Comparison of ENCODE assay signal across 10 cellular contexts in genomic region chr1:227793948-227794812, GRCh38. TPM values are rescaled to one million over a fixed set of nuclear protein-coding genes. Genes with fewer than 3 reads are reported as not detected.
DNase-seq lines count a peak whose midpoint lies in the region; ATAC-seq, FAIRE-seq and TF ChIP-seq lines count a peak whose summit lies in the region.
"Had no signal": no experiment of that assay in that cellular context is flagged by ENCODE, and none has a peak within 500 bp of the region (broad histone marks: within the 10 kb centered on the region; RNA-seq: fewer than 3 reads in every experiment).

No MANE protein-coding gene starts in this region.

- H4K91ac ChIP-seq in IMR-90 (ENCODE audit: insufficient read depth, low read depth, low read length): peak overlapping the region; percentile 76

- H3K9me3 ChIP-seq in IMR-90 (ENCODE audit: control insufficient read depth, insufficient read depth, low read length) (no peaks in the 10 kb centered on the region), lung (ENCODE audit: control insufficient read depth in 2 of 2, insufficient read depth in 1 of 2, low read length in 1 of 2) (peaks cover 0 to 4% of the 10 kb centered on the region in 2 donors)
- H3K9me3 ChIP-seq: BLaER1 treated with 17β-estradiol and CSF1 and Interleukin-3, amounts not matched to agents 10 nM and 100 nM had no signal

- peaks cover 12% of the 10 kb centered on the region; the same call in 1 of the 2 replicates for H3K9me1 ChIP-seq in IMR-90 (ENCODE audit: insufficient read depth, low read length)

- DNase-seq in A172 (ENCODE audit: low spot score) (peak; percentile 69), IMR-90 (peak; percentile 93), cardiac fibroblast (ENCODE audit: low read depth in 2 of 2) (peak; percentile 42 to 90), lung (ENCODE audit: low spot score) (peak; percentile 52), SIG-M5 treated with dmso at 0.1 percent for 504 hours (lab: John Stamatoyannopoulos, UW; ENCODE audit: unreplicated experiment) (no peak), GM12892 (ENCODE audit: insufficient read length) (no peak)
- DNase-seq: NCI-H187 treated with DMSO at 0.1 percent for 48 hours had no signal

- ATAC-seq in IMR-90 (ENCODE audit: low read depth) (peak; percentile 89), lung (ENCODE audit: insufficient read depth, low FRiP score) (peak; percentile 44), GM19023 (IDR thresholded peaks at IDR 0.05; ENCODE audit: unreplicated experiment) (no peak), HG02884 (IDR thresholded peaks at IDR 0.05; ENCODE audit: unreplicated experiment) (no peak)

- no peak for FAIRE-seq in GM12892 (lab: Jason Lieb, UNC)

- TF ChIP-seq POLR2A in IMR-90 (IDR thresholded peaks at IDR 0.05; ENCODE audit: low read depth, low read length): no peak
- no peak for TF ChIP-seq POLR2A in GM12892 (IDR thresholded peaks at IDR 0.05; ENCODE audit: low read depth, low read length)

- WGBS in IMR-90 (ENCODE audit: extremely low coverage in 2 of 2, insufficient read length in 1 of 2), 2 experiments: 0% methylated on average over 3 of the region's 12 CpGs; no CpG with 5 or more reads in 1 of the 2 experiments
- 64 to 72% methylated on average over 12 of the region's 12 CpGs for WGBS in lung, 2 donors

- peak overlapping the region; percentile 81 for H3K4ac ChIP-seq in IMR-90 (ENCODE audit: low read depth, low read length)

- peak overlapping the region; percentile 54 for H2BK20ac ChIP-seq in IMR-90 (ENCODE audit: low read depth, low read length)

- H3K4me1 ChIP-seq in IMR-90 (ENCODE audit: control insufficient read depth, insufficient read depth, low read length) (peaks cover 17% of the 10 kb centered on the region), lung (ENCODE audit: control insufficient read depth in 2 of 2, insufficient read depth in 2 of 2, low read length in 2 of 2) (peaks cover 0 to under 1% of the 10 kb centered on the region in 2 donors)

- H4K20me1 ChIP-seq in IMR-90 (ENCODE audit: insufficient read depth, low read length): no peaks in the 10 kb centered on the region

- H2AK9ac ChIP-seq in IMR-90 (replicated peaks; ENCODE audit: low read depth, low read length, poor library complexity): peak overlapping the region; percentile 84

- H3K56ac ChIP-seq in IMR-90 (ENCODE audit: extremely low read depth, insufficient read depth, low read length): no peak overlapping the region

- peak overlapping the region; percentile 15; the same call in 1 of the 2 replicates for H3K4me2 ChIP-seq in IMR-90 (ENCODE audit: low read depth, low read length)

- H3K4me3 ChIP-seq in IMR-90 (ENCODE audit: insufficient read depth, low read depth, low read length): no peak overlapping the region
- H3K4me3 ChIP-seq in cardiac fibroblast (replicated peaks in 1 of 2; ENCODE audit: low read depth in 2 of 2, low read length in 2 of 2): no peak overlapping the region
- no peak overlapping the region for H3K4me3 ChIP-seq in lung
- H3K4me3 ChIP-seq: BLaER1 treated with 17β-estradiol and CSF1 and Interleukin-3, amounts not matched to agents 10 nM and 100 nM had no signal

- peak overlapping the region; percentile 72 for H3K18ac ChIP-seq in IMR-90 (ENCODE audit: low read depth, low read length)

- H2BK5ac ChIP-seq in IMR-90 (ENCODE audit: low read depth, low read length, poor library complexity, severe bottlenecking): peak overlapping the region; percentile 76

- H3K27ac ChIP-seq in IMR-90 (ENCODE audit: insufficient read depth, low read length) (peak overlapping the region; percentile 82), lung (ENCODE audit: low read depth in 1 of 2, low read length in 1 of 2) (no peak overlapping the region)
- H3K27ac ChIP-seq: BLaER1 treated with 17β-estradiol and CSF1 and Interleukin-3, amounts not matched to agents 10 nM and 100 nM had no signal

- dilution Hi-C loops in IMR-90 (cut with HindIII; ENCODE audit: low sequenced_read_pairs, unreplicated experiment): no loop called here

- in situ Hi-C loops in IMR-90 (cut with MboI; ENCODE audit: low sequenced_read_pairs): no loop called here

- H2BK120ac ChIP-seq in IMR-90 (ENCODE audit: low read depth, low read length): peak overlapping the region; percentile 84

- no TSS peak for BruUV-seq in IMR-90 (replicated peaks; lab: Mats Ljungman, UMichigan)

- peak overlapping the region; percentile 44; the same call in 1 of the 2 replicates for H3K23ac ChIP-seq in IMR-90 (ENCODE audit: low read depth, low read length)

- peak overlapping the region; percentile 75; the same call in 1 of the 3 replicates for H2BK15ac ChIP-seq in IMR-90 (ENCODE audit: low read depth, low read length)

- no peak overlapping the region for H3K9ac ChIP-seq in IMR-90 (ENCODE audit: low read depth, low read length)
- H3K9ac ChIP-seq: BLaER1 treated with 17β-estradiol and CSF1 and Interleukin-3, amounts not matched to agents 10 nM and 100 nM had no signal

- CTCF ChIA-PET in IMR-90 (lab: Yijun Ruan, JAX): interaction anchor here (1.1 to 1.3 kb wide), 2 partner anchors 63 to 159 kb away, joined by 4 to 5 read pairs; no protein-coding TSS in a partner anchor

- H3K14ac ChIP-seq in IMR-90 (replicated peaks; ENCODE audit: low read depth, low read length): peak overlapping the region; percentile 69; the same call in 1 of the 2 replicates

- TF ChIP-seq CTCF in IMR-90 (conservative IDR thresholded peaks at IDR 0.05; ENCODE audit: low read depth, low read length): no peak
- no peak for TF ChIP-seq CTCF in cardiac fibroblast (IDR thresholded peaks at IDR 0.05; ENCODE audit: low read depth, low read length)
- TF ChIP-seq CTCF in lung (IDR thresholded peaks at IDR 0.05; ENCODE audit: control extremely low read depth, extremely low read depth): no peak

- H2AFZ ChIP-seq in IMR-90 (replicated peaks; ENCODE audit: low read length, poor library complexity): peak overlapping the region; percentile 95

- H3K36me3 ChIP-seq in IMR-90 (ENCODE audit: control insufficient read depth, insufficient read depth, low read length) (no peaks in the 10 kb centered on the region), lung (ENCODE audit: control insufficient read depth in 2 of 2, insufficient read depth in 2 of 2, low read length in 2 of 2) (no peaks in the 10 kb centered on the region)
- H3K36me3 ChIP-seq: BLaER1 treated with 17β-estradiol and CSF1 and Interleukin-3, amounts not matched to agents 10 nM and 100 nM had no signal

- H3K27me3 ChIP-seq in IMR-90 (ENCODE audit: control insufficient read depth, insufficient read depth, low read length): peaks cover 9% of the 10 kb centered on the region
- H3K27me3 ChIP-seq in lung (ENCODE audit: control insufficient read depth, insufficient read depth): no peaks in the 10 kb centered on the region
- H3K27me3 ChIP-seq: BLaER1 treated with 17β-estradiol and CSF1 and Interleukin-3, amounts not matched to agents 10 nM and 100 nM had no signal

- POLR2A ChIA-PET in IMR-90 (lab: Charles Lee; ENCODE audit: unreplicated experiment): interaction anchor here (0.9 kb wide), 1 partner anchor 159 kb away, joined by 3 read pairs; no protein-coding TSS in a partner anchor

- TF ChIP-seq RAD21 in IMR-90 (IDR thresholded peaks at IDR 0.05; ENCODE audit: low read length): no peak

- intact Hi-C loops in IMR-90 (cut with micrococcal nuclease): no loop called here

- peak overlapping the region in 1 of 2 experiments; percentile 86; a peak in 3 of 4 replicates for H4K8ac ChIP-seq in IMR-90 (ENCODE audit: low read depth in 2 of 2, low read length in 2 of 2)

- H3K79me1 ChIP-seq in IMR-90 (ENCODE audit: low read depth in 1 of 2, low read length in 2 of 2): no peaks in the 10 kb centered on the region

- H2AK5ac ChIP-seq in IMR-90 (ENCODE audit: low read depth, low read length): peak overlapping the region; percentile 72; the same call in 1 of the 2 replicates

- H4K5ac ChIP-seq in IMR-90 (ENCODE audit: low read depth, low read length): peak overlapping the region; percentile 77

TF ChIP-seq in IMR-90, 13 proteins besides CTCF, POLR2A, EP300 and RAD21 (continues in another document):
- TF ChIP-seq BHLHE40 (IDR thresholded peaks at IDR 0.05; ENCODE audit: low read depth, low read length) (no peak), RFX5 (IDR thresholded peaks at IDR 0.05; ENCODE audit: low read depth, low read length) (no peak), FOS (IDR thresholded peaks at IDR 0.05; ENCODE audit: low read depth, low read length) (no peak), CHD1 (IDR thresholded peaks at IDR 0.05; ENCODE audit: low read depth, low read length) (no peak), RCOR1 (IDR thresholded peaks at IDR 0.05; ENCODE audit: insufficient replicate concordance, low read length) (peak; percentile 37), NFE2L2 (IDR thresholded peaks at IDR 0.05; ENCODE audit: low read depth, low read length) (no peak; the same call in 1 of the 2 replicates), CEBPB (IDR thresholded peaks at IDR 0.05; ENCODE audit: low read depth, low read length) (no peak)

RNA-seq across cellular contexts. Expression of gene PRSS38, which starts 21.3 kb away (rescaled TPM):
- total RNA-seq in A172 (2014; rRNA removed; shearing (Covaris generic)): not detected in 2 replicates
- total RNA-seq in IMR-90 (2012; rRNA removed) (not detected in 2 replicates), lung (not detected)
- polyA plus RNA-seq in IMR-90 (2012; rRNA removed) (not detected in 2 replicates), lung (not detected)
- not detected in 2 replicates for polyA plus RNA-seq in IMR-90 (2012; cell fraction: cytosol; rRNA removed)
- polyA plus RNA-seq in IMR-90 (2012; cell fraction: nucleus; rRNA removed; ENCODE audit: low replicate concordance): not detected in 2 replicates
- not detected for polyA plus RNA-seq in GM12892 (2012; ENCODE audit: missing spikeins)

RNA-seq across cellular contexts. Expression of gene SNAP47, which starts 58.9 kb away (rescaled TPM):
- total RNA-seq in A172 (2014; rRNA removed; shearing (Covaris generic)): 89.0 and 105 TPM in 2 replicates
- total RNA-seq in IMR-90 (2012; rRNA removed): 65.3 and 72.9 TPM in 2 replicates
- 39.4 and 39.5 TPM in 2 replicates for polyA plus RNA-seq in IMR-90 (2012; rRNA removed)
- polyA plus RNA-seq in IMR-90 (2012; cell fraction: cytosol; rRNA removed): 46.6 and 52.1 TPM in 2 replicates
- 28.6 and 37.2 TPM in 2 replicates for polyA plus RNA-seq in IMR-90 (2012; cell fraction: nucleus; rRNA removed; ENCODE audit: low replicate concordance)
- total RNA-seq in lung: 10 to 100 TPM; 27.8 to 63.0 TPM
- polyA plus RNA-seq in lung: 10 to 100 TPM; 10.6 to 17.7 TPM
- polyA plus RNA-seq in GM12892 (2012; ENCODE audit: missing spikeins): 22.3 TPM

RNA-seq across cellular contexts. Expression of gene JMJD4, which starts 59.1 kb away (rescaled TPM):
- 42.8 and 49.1 TPM in 2 replicates for total RNA-seq in A172 (2014; rRNA removed; shearing (Covaris generic))
- total RNA-seq in IMR-90 (2012; rRNA removed): 26.7 and 28.5 TPM in 2 replicates
- polyA plus RNA-seq in IMR-90 (2012; rRNA removed): 23.5 and 24.6 TPM in 2 replicates
- 15.0 and 26.0 TPM in 2 replicates for polyA plus RNA-seq in IMR-90 (2012; cell fraction: cytosol; rRNA removed)
- 26.9 and 58.9 TPM in 2 replicates for polyA plus RNA-seq in IMR-90 (2012; cell fraction: nucleus; rRNA removed; ENCODE audit: low replicate concordance)
- 10 to 100 TPM in 1 of 2 donors, 1 to 10 TPM in 1; 9.4 to 23.0 TPM for total RNA-seq in lung
- 10 to 100 TPM; 12.3 to 18.9 TPM for polyA plus RNA-seq in lung
- 8.5 TPM for polyA plus RNA-seq in GM12892 (2012; ENCODE audit: missing spikeins)

Comparison
In these comparisons a context has a peak if more than half of its experiments do, and no peak if none do; other contexts are left out.
1. DNase-seq: peak in A172 (single experiment), IMR-90 (single experiment), cardiac fibroblast (2 of 2) and lung (single experiment); none in SIG-M5 treated with dmso at 0.1 percent for 504 hours (single experiment) and GM12892 (single experiment).
2. ATAC-seq: peak in IMR-90 (single experiment) and lung (single experiment); none in GM19023 (single experiment) and HG02884 (single experiment).